Comparison of ENCODE assay signal across 25 cellular contexts in genomic region chr18:7122376-7122775, GRCh38. TPM values are rescaled to one million over a fixed set of nuclear protein-coding genes. Genes with fewer than 3 reads are reported as not detected.
"Had no signal": no experiment of that assay in that cellular context is flagged by ENCODE, and none has a peak within 500 bp of the region (broad histone marks: within the 10 kb centered on the region; RNA-seq: fewer than 3 reads in every experiment).

No MANE protein-coding gene starts in this region.

- H3K4me3 Mint-ChIP-seq: IgD-negative memory B cell had no signal

- ATAC-seq: K562 had no signal

- H3K4me3 ChIP-seq: K562, SJSA1, SK-N-MC had no signal

- H3K27ac ChIP-seq: HL-60, KMS-11, SJSA1, SK-N-MC had no signal

- H3K9me3 ChIP-seq: SJSA1 had no signal

- H3K27ac Mint-ChIP-seq: IgD-negative memory B cell had no signal

- H3K27me3 Mint-ChIP-seq: IgD-negative memory B cell had no signal

- FAIRE-seq: HTR-8/SVneo, K562, RCC 7860 had no signal

- H3K4me2 ChIP-seq: KMS-11 had no signal

- H3K4me1 Mint-ChIP-seq: IgD-negative memory B cell had no signal

- DNase-seq: Kasumi-1, MM.1S, NCI-H1048, NCI-H1105 treated with DMSO at 0.1 percent for 48 hours, NCI-H1417 treated with DMSO at 0.1 percent for 48 hours, NCI-H146, NCI-H1694 treated with DMSO at 0.1 percent for 48 hours, NCI-H1930, NCI-H2081, NCI-H2107, NCI-H2227 treated with DMSO at 0.1 percent for 48 hours, NCI-H524, NCI-H526 treated with DMSO at 0.1 percent for 48 hours, NCI-H748 treated with DMSO at 0.1 percent for 48 hours, Right ventricle myocardium superior, RPMI8226, SIG-M5 had no signal

- H3K9ac ChIP-seq: KMS-11 had no signal

- H3K36me3 ChIP-seq: SJSA1 had no signal

RNA-seq across cellular contexts. Expression of gene LAMA1, which starts 4.8 kb away (rescaled TPM):
- polyA plus RNA-seq: IgD-negative memory B cell, K562 had no signal
